Comparison of ENCODE assay signal across 1 cellular context in genomic region chr6:38234934-38235678, GRCh38.
TF ChIP-seq lines count a peak whose summit lies in the region.

No MANE protein-coding gene starts in this region.

TF ChIP-seq in K562, 482 proteins besides CTCF, POLR2A, EP300 and RAD21 (continued from another document):
- TF ChIP-seq MXD1 (CRISPR knock-in tag; IDR thresholded peaks at IDR 0.05; ENCODE audit: borderline replicate concordance, poor library complexity, severe bottlenecking) (no peak), SMARCA5 (IDR thresholded peaks at IDR 0.05) (no peak), CBX1 (IDR thresholded peaks at IDR 0.05; ENCODE audit: low read depth) (no peak), ZBTB2 (IDR thresholded peaks at IDR 0.05) (no peak)
TF ChIP-seq in K562: peak in this region for 0.
